Comparison of ENCODE assay signal across 8 cellular contexts in the genomic region with DNA sequence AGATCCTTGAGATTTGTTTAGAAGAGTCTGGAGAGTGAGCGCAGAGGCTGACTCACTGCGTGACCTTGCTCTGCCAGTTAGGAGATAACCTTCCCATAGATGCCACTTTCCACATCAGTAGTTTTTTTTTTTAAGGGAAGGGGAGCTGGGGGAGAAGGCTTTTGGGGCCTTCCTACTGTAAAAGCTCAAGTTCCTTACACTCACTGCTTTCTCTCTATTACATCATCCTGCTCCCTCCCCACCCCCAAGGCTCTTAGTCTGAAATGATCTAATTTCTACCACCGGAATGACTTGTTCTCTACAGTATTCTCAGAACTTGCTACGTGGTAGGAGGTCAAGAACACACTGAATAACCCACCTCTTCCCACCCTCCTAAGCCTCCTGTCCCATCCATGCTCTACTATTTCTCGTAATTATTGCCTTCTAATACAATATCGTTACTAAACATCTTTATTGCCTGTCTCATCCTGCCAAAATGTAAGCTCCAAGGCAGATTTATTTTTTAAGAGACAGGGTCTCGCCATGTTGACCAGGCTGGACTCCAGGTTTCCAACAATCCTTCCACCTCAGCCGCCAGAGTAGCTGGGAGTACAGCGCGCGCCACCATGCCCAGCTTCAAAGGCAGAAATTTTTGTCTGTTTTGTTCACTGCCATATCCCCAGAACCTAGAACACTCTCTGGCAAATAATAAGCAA. TPM values are rescaled to one million over a fixed set of nuclear protein-coding genes. Genes with fewer than 3 reads are reported as not detected.
DNase-seq lines count a peak whose midpoint lies in the region; ATAC-seq and TF ChIP-seq lines count a peak whose summit lies in the region.

No MANE protein-coding gene starts in this region.

- H3K9me3 ChIP-seq in esophagus squamous epithelium (no peaks in the 10 kb centered on the region), prostate gland (no peaks in the 10 kb centered on the region)

- peaks cover 24% of the 10 kb centered on the region for H3K36me3 Mint-ChIP-seq in activated B cell treated with CpG ODN at 0.5 μM for 24 hours (ENCODE audit: low read depth)

- H3K27ac Mint-ChIP-seq in activated B cell treated with CpG ODN at 0.5 μM for 24 hours = peak overlapping the region; percentile 70

- POLR2A ChIA-PET in activated B cell treated with CpG ODN at 0.5 μM for 24 hours (lab: Charles Lee) = interaction anchor here (0.5 to 6.5 kb wide), 7 partner anchors 9 to 186 kb away, joined by 3 to 102 read pairs (median 6); a partner anchor contains a TSS

- H3K36me3 ChIP-seq in esophagus squamous epithelium (peaks cover 0 to 18% (median 3%) of the 10 kb centered on the region in 3 donors), prostate gland (no peaks in the 10 kb centered on the region)

- TF ChIP-seq POLR2A in esophagus squamous epithelium (IDR thresholded peaks at IDR 0.05) (no peak), prostate gland (IDR thresholded peaks at IDR 0.05) (no peak)

- DNase-seq in Caki2 (ENCODE audit: low read depth) (peak; percentile 80), HuH-7.5 (ENCODE audit: low spot score) (peak; percentile 52), activated B cell treated with CpG ODN at 0.5 μM for 24 hours (no peak), esophagus squamous epithelium (lab: John Stamatoyannopoulos, UW) (no peak), prostate gland (ENCODE audit: low spot score) (no peak), GM19238 (ENCODE audit: insufficient read length, low spot score) (no peak), NCI-H128 (lab: John Stamatoyannopoulos, UW; ENCODE audit: unreplicated experiment) (no peak)

- H3K9me3 Mint-ChIP-seq in activated B cell treated with CpG ODN at 0.5 μM for 24 hours = no peaks in the 10 kb centered on the region

- in situ Hi-C loops in Caki2 (cut with HindIII; ENCODE audit: low pct_unique_long_range_greater_than_20kb, low sequenced_read_pairs) = no loop called here

- peak overlapping the region; percentile 89 for H3K4me3 Mint-ChIP-seq in activated B cell treated with CpG ODN at 0.5 μM for 24 hours

- H3K4me3 ChIP-seq in esophagus squamous epithelium (peak overlapping the region; percentile 85 to 97 (median 92)), prostate gland (peak overlapping the region; percentile 97 to 99)

- peaks cover 27% of the 10 kb centered on the region for H3K4me1 Mint-ChIP-seq in activated B cell treated with CpG ODN at 0.5 μM for 24 hours

- H3K27ac ChIP-seq in esophagus squamous epithelium = peak overlapping the region; percentile 40 to 95 (median 93)
- peak overlapping the region in 1 of 2 donors; percentile 90 for H3K27ac ChIP-seq in prostate gland

- CTCF ChIA-PET in activated B cell treated with CpG ODN at 0.5 μM for 24 hours (lab: Charles Lee) = interaction anchor here (0.9 kb wide), 1 partner anchor 28 kb away, joined by 3 read pairs; no protein-coding TSS in a partner anchor

- H3K27me3 ChIP-seq in esophagus squamous epithelium = no peaks in the 10 kb centered on the region
- H3K27me3 ChIP-seq in prostate gland (replicated peaks; ENCODE audit: insufficient read depth) = no peaks in the 10 kb centered on the region

- no peaks in the 10 kb centered on the region for H3K27me3 Mint-ChIP-seq in activated B cell treated with CpG ODN at 0.5 μM for 24 hours

- ATAC-seq in activated B cell treated with CpG ODN at 0.5 μM for 24 hours (ENCODE audit: low read depth) (no peak), HG03025 (IDR thresholded peaks at IDR 0.05; ENCODE audit: low FRiP score, unreplicated experiment) (no peak)

- H3K4me1 ChIP-seq in esophagus squamous epithelium (peaks cover 16 to 45% (median 16%) of the 10 kb centered on the region in 3 donors), prostate gland (replicated peaks) (peaks cover 9% of the 10 kb centered on the region)

- TF ChIP-seq CTCF in activated B cell treated with CpG ODN at 0.5 μM for 24 hours (IDR thresholded peaks at IDR 0.05) (no peak), esophagus squamous epithelium (IDR thresholded peaks at IDR 0.05) (no peak), prostate gland (IDR thresholded peaks at IDR 0.05) (no peak)

- intact Hi-C loops in activated B cell treated with CpG ODN at 0.5 μM for 24 hours (cut with micrococcal nuclease) = no loop called here
- intact Hi-C loops in esophagus squamous epithelium (cut with DNase I) = loop anchor here (2.0 kb wide), 1 partner anchor 28 kb away; a partner anchor contains a TSS
- intact Hi-C loops in prostate gland (cut with DNase I) = no loop called here

- 15 to 22% methylated on average over 11 of the region's 11 CpGs for WGBS in esophagus squamous epithelium, 2 donors
- WGBS in prostate gland = 22% methylated on average over 11 of the region's 11 CpGs

RNA-seq across cellular contexts. Expression of a gene that starts 1.2 kb away (rescaled TPM):
- total RNA-seq in Caki2 (2014; rRNA removed; shearing (Covaris generic); ENCODE audit: low replicate concordance) = 210 and 213 TPM in 2 replicates
- total RNA-seq in activated B cell treated with CpG ODN at 0.5 μM for 24 hours = 72.9 and 77.5 TPM in 2 replicates
- total RNA-seq in esophagus squamous epithelium = 10 to 100 TPM; 38.0 to 68.5 (median 51.2) TPM
- 100 to 1,000 TPM in 1 of 2 donors, 10 to 100 TPM in 1; 62.7 to 120 TPM for total RNA-seq in prostate gland

RNA-seq across cellular contexts. Expression of a gene that starts 1.7 kb away (rescaled TPM):
- not detected in 2 replicates for total RNA-seq in Caki2 (2014; rRNA removed; shearing (Covaris generic); ENCODE audit: low replicate concordance)
- not detected in 2 replicates for total RNA-seq in activated B cell treated with CpG ODN at 0.5 μM for 24 hours
- total RNA-seq in esophagus squamous epithelium = under 1 TPM in 1 of 4 donors, not detected in 3; 0.19 TPM
- total RNA-seq in prostate gland = 1 to 10 TPM in 1 of 2 donors, not detected in 1; 1.4 TPM

RNA-seq across cellular contexts. Expression of a gene that starts 28.6 kb away (rescaled TPM):
- 598 and 658 TPM in 2 replicates for total RNA-seq in Caki2 (2014; rRNA removed; shearing (Covaris generic); ENCODE audit: low replicate concordance)
- total RNA-seq in activated B cell treated with CpG ODN at 0.5 μM for 24 hours (1,170 and 1,330 TPM in 2 replicates), esophagus squamous epithelium (1,000 to 10,000 TPM in 2 of 4 donors, 100 to 1,000 TPM in 2; 572 to 1,565 (median 1,059) TPM), prostate gland (1,000 to 10,000 TPM in 1 of 2 donors, 100 to 1,000 TPM in 1; 628 to 1,303 TPM)

RNA-seq across cellular contexts. Expression of a gene that starts 37.9 kb away (rescaled TPM):
- 2.6 and 12.1 TPM in 2 replicates for total RNA-seq in Caki2 (2014; rRNA removed; shearing (Covaris generic); ENCODE audit: low replicate concordance)
- total RNA-seq in activated B cell treated with CpG ODN at 0.5 μM for 24 hours = 1.4 and 1.5 TPM in 2 replicates
- total RNA-seq in esophagus squamous epithelium = 1 to 10 TPM; 1.9 to 9.4 (median 8.3) TPM
- 10 to 100 TPM; 15.6 to 17.9 TPM for total RNA-seq in prostate gland

RNA-seq across cellular contexts. Expression of a gene that starts 38.4 kb away (rescaled TPM):
- total RNA-seq in Caki2 (2014; rRNA removed; shearing (Covaris generic); ENCODE audit: low replicate concordance) = 71.3 and 130 TPM in 2 replicates
- total RNA-seq in activated B cell treated with CpG ODN at 0.5 μM for 24 hours (58.0 and 60.8 TPM in 2 replicates), esophagus squamous epithelium (10 to 100 TPM; 34.0 to 76.3 (median 48.8) TPM), prostate gland (10 to 100 TPM; 42.8 to 54.2 TPM)

Comparison
In these comparisons a context has a peak if more than half of its experiments do, and no peak if none do; other contexts are left out.
1. DNase-seq: peak in Caki2 (single experiment) and HuH-7.5 (single experiment); none in activated B cell treated with CpG ODN at 0.5 μM for 24 hours (single experiment), esophagus squamous epithelium (single experiment), prostate gland (single experiment), GM19238 (single experiment) and NCI-H128 (single experiment).